In the genomic region with DNA sequence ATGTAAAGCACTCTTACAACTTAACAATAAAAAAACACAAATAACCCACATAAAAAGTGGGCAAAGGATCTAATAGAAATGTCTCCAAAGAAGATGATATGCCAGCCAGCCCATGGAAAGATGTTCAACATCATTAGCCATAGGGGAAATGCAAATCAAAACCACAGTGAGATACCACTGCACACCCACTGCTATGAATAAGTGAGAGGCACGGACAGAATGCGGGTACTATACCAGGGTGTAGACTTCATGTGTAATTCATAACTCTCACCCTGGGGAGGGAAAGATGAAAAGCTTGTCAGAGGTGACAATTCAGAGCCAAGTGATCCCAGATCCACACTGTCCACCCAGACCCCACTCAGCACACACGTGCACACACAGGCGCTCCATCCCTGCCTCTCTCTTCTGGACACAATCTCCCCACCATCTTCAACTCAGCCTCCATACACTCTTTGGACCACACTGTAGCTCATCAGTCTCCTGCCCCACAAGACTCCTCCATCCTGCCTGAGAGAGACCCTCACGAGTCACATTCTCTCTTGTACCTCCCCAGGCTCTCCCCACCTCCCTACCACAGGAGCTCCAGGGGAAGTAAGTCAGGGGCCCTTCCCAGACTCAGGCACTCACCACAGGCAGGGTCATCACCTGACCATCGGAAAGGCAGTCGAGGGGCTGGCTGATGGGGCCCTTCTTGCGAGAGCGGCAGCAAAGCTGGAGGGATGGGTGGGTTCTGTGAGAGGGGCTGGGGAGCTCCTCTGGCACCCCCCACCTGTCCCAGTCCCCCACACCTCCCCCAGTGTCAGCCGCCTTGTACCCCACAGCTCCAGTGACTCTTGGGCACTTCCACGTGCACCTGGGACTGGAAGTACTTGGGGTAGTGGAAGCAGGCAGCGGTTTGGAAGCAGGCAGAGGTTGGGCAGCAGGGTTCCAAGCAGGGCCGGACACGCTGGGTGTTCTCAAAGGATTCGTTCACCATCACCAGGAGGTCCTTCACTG, we compare ENCODE assay signal across 20 cellular contexts. TPM values are rescaled to one million over a fixed set of nuclear protein-coding genes. Genes with fewer than 3 reads are reported as not detected.
DNase-seq lines count a peak whose midpoint lies in the region; ATAC-seq and TF ChIP-seq lines count a peak whose summit lies in the region.
"Had no signal": no experiment of that assay in that cellular context is flagged by ENCODE, and none has a peak within 500 bp of the region (broad histone marks: within the 10 kb centered on the region; RNA-seq: fewer than 3 reads in every experiment).

No MANE protein-coding gene starts in this region.

- peaks cover 5 to 7% of the 10 kb centered on the region in 2 donors for H3K27me3 Mint-ChIP-seq in natural killer cell treated with Interleukin-12 subunit alpha and Interleukin-12 subunit beta and Interleukin-15 and Interleukin-18, amount 100 ng/mL, for 72 hours
- H3K27me3 Mint-ChIP-seq in nephron progenitor cell (ENCODE audit: low read depth, poor library complexity), result peaks cover 19% of the 10 kb centered on the region

- H3K79me2 ChIP-seq in Karpas-422 (ENCODE audit: low read length), result no peaks in the 10 kb centered on the region

- no peaks in the 10 kb centered on the region for H3K9me3 ChIP-seq in BLaER1
- H3K9me3 ChIP-seq in Karpas-422 (ENCODE audit: low read length), result no peaks in the 10 kb centered on the region

- no peaks in the 10 kb centered on the region for H3K9me3 Mint-ChIP-seq in natural killer cell treated with Interleukin-12 subunit alpha and Interleukin-12 subunit beta and Interleukin-15 and Interleukin-18, amount 100 ng/mL, for 72 hours
- H3K9me3 Mint-ChIP-seq in nephron progenitor cell, result no peaks in the 10 kb centered on the region
- H3K9me3 Mint-ChIP-seq: HFFc6 had no signal

- peaks cover 0 to 8% of the 10 kb centered on the region in 2 donors for H3K4me1 Mint-ChIP-seq in natural killer cell treated with Interleukin-12 subunit alpha and Interleukin-12 subunit beta and Interleukin-15 and Interleukin-18, amount 100 ng/mL, for 72 hours (ENCODE audit: low read depth in 2 of 2)
- H3K4me1 Mint-ChIP-seq in nephron progenitor cell, result peaks cover 33% of the 10 kb centered on the region

- peak; percentile 13 for DNase-seq in activated CD4-positive, alpha-beta T cell treated with anti-CD3 and anti-CD28 coated beads for 48 hours
- no peak for DNase-seq in activated CD4-positive, alpha-beta T cell treated with anti-CD3 and anti-CD28 coated beads, Interleukin-2, amount 50 U/mL, for 4 hours
- DNase-seq in Karpas-422, result peak; percentile 53
- no peak for DNase-seq in natural killer cell treated with Interleukin-12 subunit alpha and Interleukin-12 subunit beta and Interleukin-15 and Interleukin-18, amount 100 ng/mL, for 72 hours (ENCODE audit: low spot score)
- DNase-seq in SHP77 treated with DMSO at 0.1 percent for 48 hours (lab: John Stamatoyannopoulos, UW), result no peak
- no peak for DNase-seq in nephron progenitor cell
- DNase-seq: C1 segment of cervical spinal cord; DMS 273 treated with DMSO at 0.1 percent for 48 hours; GDM1; HFFc6; Kasumi-1; NCI-H187; NCI-H345; NCI-H69; NK-92 treated with Interleukin-12 subunit alpha and Interleukin-12 subunit beta, amount 100 ng/mL, for 24 hours; SIG-M5 had no signal

- no peak overlapping the region for H3K9ac ChIP-seq in BLaER1
- no peak overlapping the region for H3K9ac ChIP-seq in Karpas-422 (ENCODE audit: low read length)

- H3K27ac Mint-ChIP-seq in natural killer cell treated with Interleukin-12 subunit alpha and Interleukin-12 subunit beta and Interleukin-15 and Interleukin-18, amount 100 ng/mL, for 72 hours, result no peak overlapping the region
- H3K27ac Mint-ChIP-seq in nephron progenitor cell, result no peak overlapping the region
- H3K27ac Mint-ChIP-seq: HFFc6 had no signal

- H3K9me2 ChIP-seq in Karpas-422 (replicated peaks; ENCODE audit: insufficient read depth, low read length), result no peaks in the 10 kb centered on the region

- peak overlapping the region; percentile 35 for H3K4me2 ChIP-seq in BLaER1
- peak overlapping the region; percentile 14 for H3K4me2 ChIP-seq in Karpas-422 (ENCODE audit: low read depth, low read length, poor library complexity, severe bottlenecking)

- H4K20me1 ChIP-seq in BLaER1, result no peaks in the 10 kb centered on the region
- H4K20me1 ChIP-seq in Karpas-422 (ENCODE audit: insufficient read depth, low read depth, low read length), result no peaks in the 10 kb centered on the region

- no peak for TF ChIP-seq CTCF in nephron progenitor cell (IDR thresholded peaks at IDR 0.05)

- no peak overlapping the region for H2AFZ ChIP-seq in Karpas-422 (ENCODE audit: low read length)

- peak; percentile 61 to 62 for ATAC-seq in natural killer cell treated with Interleukin-12 subunit alpha and Interleukin-12 subunit beta and Interleukin-15 and Interleukin-18, amount 100 ng/mL, for 72 hours
- ATAC-seq in HG03439 (IDR thresholded peaks at IDR 0.05; ENCODE audit: unreplicated experiment), result no peak

- H3K27me3 ChIP-seq in BLaER1 (no peaks in the 10 kb centered on the region), Karpas-422 (ENCODE audit: low read length) (no peaks in the 10 kb centered on the region)

- H3K27ac ChIP-seq in BLaER1 (no peak overlapping the region), Karpas-422 (ENCODE audit: low read length) (no peak overlapping the region)

- H3K4me1 ChIP-seq in BLaER1 (peaks cover 13% of the 10 kb centered on the region), Karpas-422 (ENCODE audit: low read length) (peaks cover 9% of the 10 kb centered on the region)

- H3K36me3 ChIP-seq in BLaER1 (no peaks in the 10 kb centered on the region), Karpas-422 (ENCODE audit: insufficient read depth, low read length) (no peaks in the 10 kb centered on the region)

- no peak overlapping the region for H3K4me3 ChIP-seq in BLaER1
- no peak overlapping the region for H3K4me3 ChIP-seq in Karpas-422 (ENCODE audit: low read length)

- H3K4me3 Mint-ChIP-seq in natural killer cell treated with Interleukin-12 subunit alpha and Interleukin-12 subunit beta and Interleukin-15 and Interleukin-18, amount 100 ng/mL, for 72 hours, result no peak overlapping the region
- no peak overlapping the region for H3K4me3 Mint-ChIP-seq in nephron progenitor cell
- H3K4me3 Mint-ChIP-seq: HFFc6 had no signal

- no peaks in the 10 kb centered on the region for H3K36me3 Mint-ChIP-seq in natural killer cell treated with Interleukin-12 subunit alpha and Interleukin-12 subunit beta and Interleukin-15 and Interleukin-18, amount 100 ng/mL, for 72 hours
- no peaks in the 10 kb centered on the region for H3K36me3 Mint-ChIP-seq in nephron progenitor cell (ENCODE audit: low read depth)

RNA-seq across cellular contexts. Expression of gene PLA2G4E, which starts 21.3 kb away (rescaled TPM):
- total RNA-seq in Karpas-422 (2014; rRNA removed; shearing (Covaris generic); ENCODE audit: low replicate concordance), result not detected in 2 replicates
- total RNA-seq in natural killer cell treated with Interleukin-12 subunit alpha and Interleukin-12 subunit beta and Interleukin-15 and Interleukin-18, amount 100 ng/mL, for 72 hours, result not detected
- total RNA-seq: A172, HFFc6, OCI-LY7 had no signal

RNA-seq across cellular contexts. Expression of gene EHD4, which starts 27.2 kb away (rescaled TPM):
- 19.9 and 20.4 TPM in 2 replicates for total RNA-seq in Karpas-422 (2014; rRNA removed; shearing (Covaris generic); ENCODE audit: low replicate concordance)
- 10 to 100 TPM; 19.9 to 24.5 TPM for total RNA-seq in natural killer cell treated with Interleukin-12 subunit alpha and Interleukin-12 subunit beta and Interleukin-15 and Interleukin-18, amount 100 ng/mL, for 72 hours

Comparison
In these comparisons a context has a peak if more than half of its experiments do, and no peak if none do; other contexts are left out.
1. DNase-seq: peak in activated CD4-positive, alpha-beta T cell treated with anti-CD3 and anti-CD28 coated beads for 48 hours (single experiment) and Karpas-422 (single experiment); none in activated CD4-positive, alpha-beta T cell treated with anti-CD3 and anti-CD28 coated beads, Interleukin-2, amount 50 U/mL, for 4 hours (0 of 2), natural killer cell treated with Interleukin-12 subunit alpha and Interleukin-12 subunit beta and Interleukin-15 and Interleukin-18, amount 100 ng/mL, for 72 hours (single experiment), SHP77 treated with DMSO at 0.1 percent for 48 hours (single experiment) and nephron progenitor cell (single experiment).